21 cellular contexts compared by ENCODE assay signal in the genomic region with DNA sequence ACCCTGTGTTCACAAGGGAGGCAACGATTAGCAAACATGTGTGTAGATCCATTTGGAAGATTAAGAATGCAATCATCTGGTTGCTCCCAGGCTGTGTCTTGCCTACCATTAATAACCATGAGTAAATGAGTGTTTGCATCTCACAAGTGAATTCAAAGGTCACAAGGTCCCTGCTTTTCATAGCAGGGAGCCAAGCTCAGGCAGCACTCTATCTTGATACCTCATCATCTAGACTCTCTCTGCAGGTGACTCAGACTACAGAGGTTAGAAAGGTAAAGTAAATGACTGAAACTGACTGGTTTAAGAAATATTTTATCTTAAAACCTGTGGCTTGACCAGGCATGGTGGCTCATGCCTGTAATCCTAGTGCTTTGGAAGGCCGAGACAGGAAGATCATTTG.
"Had no signal": no experiment of that assay in that cellular context is flagged by ENCODE, and none has a peak within 500 bp of the region (broad histone marks: within the 10 kb centered on the region; RNA-seq: fewer than 3 reads in every experiment).

No MANE protein-coding gene starts in this region.

- DNase-seq: activated CD4-positive, alpha-beta T cell treated with anti-CD3 and anti-CD28 coated beads, Interleukin-2, amount 10 ng/mL, durations not matched to agents 24 days and 14 days; activated CD4-positive, CD25-positive, alpha-beta regulatory T cell; activated CD8-positive, alpha-beta memory T cell treated with anti-CD3 and anti-CD28 coated beads, Interleukin-2, amount 50 U/mL, for 48 hours; activated naive CD4-positive, alpha-beta T cell treated with Interleukin-2 at 50 U/mL for 16 hours; activated T-cell treated with anti-CD3 and anti-CD28 coated beads, Interleukin-2, amount 50 U/mL, for 72 hours; dorsolateral prefrontal cortex; endodermal cell; hippocampal formation; kidney; left ventricle myocardium superior; mesenchymal stem cell; natural killer cell; nucleus accumbens; posterior cingulate gyrus; stimulated activated CD4-positive, alpha-beta T cell treated with anti-CD3 and anti-CD28 coated beads, Interleukin-4, amount 100 ng/mL, for 4 hours; stimulated activated CD8-positive, alpha-beta memory T cell treated with anti-CD3 and anti-CD28 coated beads, Interleukin-4, amount 100 ng/mL, for 48 hours; stimulated activated naive CD4-positive, alpha-beta T cell treated with Interleukin-2 at 50 U/mL for 16 hours; substantia nigra had no signal

- H3K27ac ChIP-seq: cardiac muscle cell, dorsolateral prefrontal cortex, tibial nerve had no signal

- ATAC-seq: activated T-cell treated with anti-CD3 and anti-CD28 coated beads, Interleukin-2, amount 50 U/mL, for 72 hours; esophagus mucosa; left ventricle myocardium superior had no signal
